ENCODE assay signal across 8 cellular contexts in genomic region chr12:118061011-118061875, GRCh38. TPM values are rescaled to one million over a fixed set of nuclear protein-coding genes. Genes with fewer than 3 reads are reported as not detected.
DNase-seq lines count a peak whose midpoint lies in the region; ATAC-seq and TF ChIP-seq lines count a peak whose summit lies in the region.

TSS of gene WSB2 (minus strand) at chr12:118061179. CDS start at chr12:118061048, 131 bp downstream.

- H3K27me3 ChIP-seq in colonic mucosa: no peaks in the 10 kb centered on the region

- peak within 1 kb of the TSS; percentile 72 for H3K4me3 ChIP-seq in colonic mucosa

- peak within 1 kb of the TSS; percentile 98 for H3K27ac ChIP-seq in colonic mucosa

- H3K9me3 ChIP-seq in colonic mucosa: no peaks in the 10 kb centered on the region

- peaks cover 20% of the 10 kb centered on the region for H3K4me1 ChIP-seq in colonic mucosa

- no peak for TF ChIP-seq CTCF in colonic mucosa (IDR thresholded peaks at IDR 0.05)

- DNase-seq in CMK (ENCODE audit: low read depth) (peak; percentile 30), NCI-H146 treated with DMSO at 0.1 percent for 48 hours (lab: John Stamatoyannopoulos, UW; ENCODE audit: unreplicated experiment) (peak; percentile 32), colonic mucosa (peak; percentile 85), kidney tubule cell (ENCODE audit: low spot score) (peak; percentile 70), SIG-M5 (lab: John Stamatoyannopoulos, UW) (no peak)
- peak; percentile 64 for DNase-seq in activated CD4-positive, alpha-beta T cell treated with anti-CD3 and anti-CD28 coated beads for 48 hours
- DNase-seq in stimulated activated CD4-positive, alpha-beta T cell treated with anti-CD3 and anti-CD28 coated beads, Interleukin-1b, Interleukin-23, amount 100 ng/mL, for 1 hour (ENCODE audit: low read depth in 2 of 2): peak; percentile 3 to 31

- ATAC-seq in GM21737 (IDR thresholded peaks at IDR 0.05; ENCODE audit: unreplicated experiment): peak; percentile 42

- no peaks in the 10 kb centered on the region for H3K36me3 ChIP-seq in colonic mucosa

- peak within 1 kb of the TSS; percentile 98 to 99 for H3K9ac ChIP-seq in colonic mucosa (ENCODE audit: low read depth in 2 of 2, low read length in 2 of 2)

- intact Hi-C loops in colonic mucosa (cut with DNase I): loop anchor here (5.0 kb wide), 1 partner anchor 41 kb away; the partner anchor contains the start of gene VSIG10

RNA-seq across cellular contexts. Expression of gene WSB2, which starts in this region (rescaled TPM):
- 100 to 1,000 TPM in 1 of 2 donors, 10 to 100 TPM in 1; 99.1 to 120 TPM for total RNA-seq in colonic mucosa
